15 cellular contexts compared by ENCODE assay signal in genomic region chr2:44927979-44928659, GRCh38. TPM values are rescaled to one million over a fixed set of nuclear protein-coding genes. Genes with fewer than 3 reads are reported as not detected.
DNase-seq lines count a peak whose midpoint lies in the region; ATAC-seq and TF ChIP-seq lines count a peak whose summit lies in the region.
"Had no signal": no experiment of that assay in that cellular context is flagged by ENCODE, and none has a peak within 500 bp of the region (broad histone marks: within the 10 kb centered on the region; RNA-seq: fewer than 3 reads in every experiment).

No MANE protein-coding gene starts in this region.

- H3K4me2 ChIP-seq in MM.1S (ENCODE audit: low read depth, low read length): no peak overlapping the region

- TF ChIP-seq CTCF in ascending aorta (IDR thresholded peaks at IDR 0.05) (no peak), lower lobe of right lung (IDR thresholded peaks at IDR 0.05) (no peak), spleen (IDR thresholded peaks at IDR 0.05 in 8 of 11, conservative IDR thresholded peaks at IDR 0.05 in 3 of 11) (no peak), MM.1S (IDR thresholded peaks at IDR 0.05; ENCODE audit: low read length) (no peak)

- H3K27ac ChIP-seq in ascending aorta: no peak overlapping the region
- no peak overlapping the region for H3K27ac ChIP-seq in lower lobe of right lung
- H3K27ac ChIP-seq in spleen: no peak overlapping the region
- no peak overlapping the region for H3K27ac ChIP-seq in MM.1S (ENCODE audit: low read length)
- H3K27ac ChIP-seq: 22Rv1, esophagus squamous epithelium had no signal

- no peak overlapping the region for H2AFZ ChIP-seq in MM.1S (ENCODE audit: low read length)

- H4K20me1 ChIP-seq in MM.1S (ENCODE audit: insufficient read depth, low read length): no peaks in the 10 kb centered on the region

- 6 to 13% (median 7%) methylated on average over 44 of the region's 44 CpGs for WGBS in spleen, 5 donors

- H3K79me2 ChIP-seq in MM.1S (ENCODE audit: low read length): no peaks in the 10 kb centered on the region

- DNase-seq in DMS 273 (lab: John Stamatoyannopoulos, UW; ENCODE audit: unreplicated experiment): peak; percentile 48
- no peak for DNase-seq in DMS 273 treated with DMSO at 0.1 percent for 48 hours (lab: John Stamatoyannopoulos, UW)
- DNase-seq in ascending aorta (ENCODE audit: low spot score in 2 of 2): peak in 1 of 2 donors; percentile 22
- no peak for DNase-seq in lower lobe of right lung
- no peak for DNase-seq in spleen
- DNase-seq in SKM-1 (lab: John Stamatoyannopoulos, UW; ENCODE audit: unreplicated experiment): no peak
- no peak for DNase-seq in MM.1S
- DNase-seq in left colon: no peak
- DNase-seq: esophagus squamous epithelium, mucosa of descending colon, NCI-H1694, NCI-H748 treated with DMSO at 0.1 percent for 48 hours had no signal

- H3K27me3 ChIP-seq in ascending aorta: peaks cover 8% of the 10 kb centered on the region
- peaks cover 92% of the 10 kb centered on the region for H3K27me3 ChIP-seq in lower lobe of right lung (ENCODE audit: low read depth)
- H3K27me3 ChIP-seq in spleen (replicated peaks in 1 of 7): peaks cover 7 to 100% (median 85%) of the 10 kb centered on the region in 7 donors
- H3K27me3 ChIP-seq in MM.1S (replicated peaks; ENCODE audit: insufficient read depth, low read length): peaks cover 26% of the 10 kb centered on the region

- ATAC-seq in lower lobe of right lung (no peak), left colon (no peak)
- ATAC-seq: activated naive CD4-positive, alpha-beta T cell treated with anti-CD3 and anti-CD28 coated beads, Interleukin-2, amount 50 U/mL, for 72 hours; mucosa of descending colon had no signal

- H3K4me3 ChIP-seq in ascending aorta: peak overlapping the region; percentile 45 to 62
- H3K4me3 ChIP-seq in lower lobe of right lung: peak overlapping the region; percentile 34
- peak overlapping the region in 7 of 8 donors; percentile 8 to 57 (median 22) for H3K4me3 ChIP-seq in spleen
- no peak overlapping the region for H3K4me3 ChIP-seq in MM.1S (ENCODE audit: low read length)
- H3K4me3 ChIP-seq: mucosa of descending colon had no signal

- TF ChIP-seq POLR2A in spleen (IDR thresholded peaks at IDR 0.05): no peak

- H3K4me1 ChIP-seq in ascending aorta (peaks cover 5 to 13% of the 10 kb centered on the region in 2 donors), lower lobe of right lung (peaks cover 25% of the 10 kb centered on the region), spleen (peaks cover 22 to 46% (median 35%) of the 10 kb centered on the region in 6 donors), MM.1S (ENCODE audit: low read length) (no peaks in the 10 kb centered on the region; the same call in 1 of the 2 replicates)

- H3K9me3 ChIP-seq in ascending aorta: no peaks in the 10 kb centered on the region
- no peaks in the 10 kb centered on the region for H3K9me3 ChIP-seq in lower lobe of right lung
- no peaks in the 10 kb centered on the region for H3K9me3 ChIP-seq in spleen
- H3K9me3 ChIP-seq in MM.1S (replicated peaks; ENCODE audit: insufficient read depth, low read length): no peaks in the 10 kb centered on the region
- H3K9me3 ChIP-seq: esophagus squamous epithelium, mucosa of descending colon had no signal

- H3K9me2 ChIP-seq in MM.1S (replicated peaks; ENCODE audit: insufficient read depth, low read length): no peaks in the 10 kb centered on the region

- no peaks in the 10 kb centered on the region for H3F3A ChIP-seq in MM.1S (ENCODE audit: insufficient read depth, low read length)

- no peaks in the 10 kb centered on the region for H3K36me3 ChIP-seq in ascending aorta
- H3K36me3 ChIP-seq in lower lobe of right lung: no peaks in the 10 kb centered on the region
- no peaks in the 10 kb centered on the region for H3K36me3 ChIP-seq in spleen
- H3K36me3 ChIP-seq in MM.1S (replicated peaks; ENCODE audit: insufficient read depth, low read length): no peaks in the 10 kb centered on the region
- H3K36me3 ChIP-seq: esophagus squamous epithelium had no signal

- H3K9ac ChIP-seq in MM.1S (ENCODE audit: low read length): no peak overlapping the region

- intact Hi-C loops in ascending aorta (cut with DNase I) (no loop called here), lower lobe of right lung (cut with DNase I) (no loop called here), spleen (cut with DNase I; ENCODE audit: low total_unique reads) (no loop called here), left colon (cut with DNase I, micrococcal nuclease) (no loop called here)

RNA-seq across cellular contexts. Expression of gene SIX3, which starts 13.4 kb away (rescaled TPM):
- total RNA-seq in ascending aorta (not detected), lower lobe of right lung (not detected), spleen (not detected), left colon (not detected)
- polyA plus RNA-seq in spleen: under 1 TPM in 1 of 3 donors, not detected in 2; 0.03 TPM
- total RNA-seq: activated naive CD4-positive, alpha-beta T cell treated with anti-CD3 and anti-CD28 coated beads, Interleukin-2, amount 50 U/mL, for 72 hours; esophagus squamous epithelium; mucosa of descending colon; renal cortical epithelial cell had no signal
